In the genomic region with DNA sequence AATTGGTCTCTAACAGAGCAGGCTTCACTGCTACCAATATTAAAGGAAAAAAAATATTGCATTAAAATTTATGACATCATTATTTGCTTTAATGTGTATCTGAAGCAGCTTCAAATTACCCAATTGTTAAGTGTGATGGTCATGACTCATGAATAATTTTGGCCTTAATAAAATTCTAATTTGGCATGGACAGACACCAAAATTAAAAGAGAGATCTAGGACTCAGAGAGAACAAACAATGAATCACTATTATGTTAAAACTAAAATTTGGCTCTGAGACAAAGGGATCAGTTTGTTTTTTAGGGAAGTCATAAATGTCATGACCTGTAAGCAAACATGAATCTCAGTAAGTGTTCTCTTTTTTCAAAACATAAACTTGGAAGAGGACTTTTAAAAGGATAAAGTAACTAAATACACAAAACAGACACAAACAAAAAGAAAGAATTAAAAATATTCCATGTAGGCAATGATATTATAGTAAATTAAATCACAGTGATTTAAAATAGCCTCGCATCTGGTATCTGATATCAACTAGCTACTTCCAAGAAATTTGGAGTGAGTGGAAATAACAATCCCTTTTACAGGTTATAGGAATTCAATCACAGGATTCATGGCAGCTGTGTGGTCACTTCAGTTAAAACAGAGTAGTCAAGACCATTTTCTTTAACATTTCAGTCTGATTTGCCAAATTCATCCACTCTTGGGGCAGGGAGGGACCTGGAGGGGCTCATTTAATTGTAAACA, we compare ENCODE assay signal across 12 cellular contexts. TPM values are rescaled to one million over a fixed set of nuclear protein-coding genes. Genes with fewer than 3 reads are reported as not detected.
DNase-seq lines count a peak whose midpoint lies in the region; ATAC-seq and TF ChIP-seq lines count a peak whose summit lies in the region.
"Had no signal": no experiment of that assay in that cellular context is flagged by ENCODE, and none has a peak within 500 bp of the region (broad histone marks: within the 10 kb centered on the region; RNA-seq: fewer than 3 reads in every experiment).

No MANE protein-coding gene starts in this region.

- H3K4me1 ChIP-seq in HEK293 (ENCODE audit: control insufficient read depth, insufficient read depth, low read length), result peaks cover 9% of the 10 kb centered on the region
- H3K4me1 ChIP-seq in SJSA1 (replicated peaks), result peaks cover 43% of the 10 kb centered on the region
- H3K4me1 ChIP-seq in esophagus squamous epithelium, result peaks cover 0 to 37% (median 10%) of the 10 kb centered on the region in 3 donors
- H3K4me1 ChIP-seq in psoas muscle, result peaks cover 13% of the 10 kb centered on the region
- H3K4me1 ChIP-seq: ascending aorta had no signal

- H3K36me3 Mint-ChIP-seq in activated CD4-positive, alpha-beta memory T cell treated with anti-CD3 and anti-CD28 coated beads for 36 hours, result no peaks in the 10 kb centered on the region
- H3K36me3 Mint-ChIP-seq: CD4-positive, alpha-beta memory T cell; naive thymus-derived CD8-positive, alpha-beta T cell had no signal

- TF ChIP-seq CTCF in HEK293 (tag by site-specific recombination; IDR thresholded peaks at IDR 0.05), result no peak
- no peak for TF ChIP-seq CTCF in esophagus squamous epithelium (IDR thresholded peaks at IDR 0.05)
- no peak for TF ChIP-seq CTCF in psoas muscle (IDR thresholded peaks at IDR 0.05)

- no peaks in the 10 kb centered on the region for H3K27me3 Mint-ChIP-seq in activated CD4-positive, alpha-beta memory T cell treated with anti-CD3 and anti-CD28 coated beads for 36 hours
- H3K27me3 Mint-ChIP-seq: CD4-positive, alpha-beta memory T cell had no signal

- no peaks in the 10 kb centered on the region for H3K9me3 Mint-ChIP-seq in activated CD4-positive, alpha-beta memory T cell treated with anti-CD3 and anti-CD28 coated beads for 36 hours

- H3K36me3 ChIP-seq in HEK293 (ENCODE audit: control insufficient read depth in 2 of 2, insufficient read depth in 1 of 2, low read length in 2 of 2) (no peaks in the 10 kb centered on the region), SJSA1 (no peaks in the 10 kb centered on the region), esophagus squamous epithelium (no peaks in the 10 kb centered on the region), psoas muscle (ENCODE audit: insufficient read depth in 1 of 2, low read depth in 1 of 2) (no peaks in the 10 kb centered on the region)
- H3K36me3 ChIP-seq: ascending aorta had no signal

- CTCF ChIA-PET in HEK293 (lab: Yijun Ruan, JAX), result no interaction called here
- CTCF ChIA-PET in activated CD4-positive, alpha-beta memory T cell treated with anti-CD3 and anti-CD28 coated beads for 36 hours (lab: Charles Lee), result no interaction called here

- H3K4me3 Mint-ChIP-seq in activated CD4-positive, alpha-beta memory T cell treated with anti-CD3 and anti-CD28 coated beads for 36 hours, result no peak overlapping the region
- H3K4me3 Mint-ChIP-seq: CD4-positive, alpha-beta memory T cell; naive thymus-derived CD8-positive, alpha-beta T cell had no signal

- H3K27ac Mint-ChIP-seq in activated CD4-positive, alpha-beta memory T cell treated with anti-CD3 and anti-CD28 coated beads for 36 hours, result no peak overlapping the region
- H3K27ac Mint-ChIP-seq: CD4-positive, alpha-beta memory T cell; naive thymus-derived CD8-positive, alpha-beta T cell had no signal

- ATAC-seq in psoas muscle (peak in 3 of 4 donors; percentile 45 to 61 (median 59)), GM19023 (IDR thresholded peaks at IDR 0.05; ENCODE audit: unreplicated experiment) (no peak)
- ATAC-seq: naive thymus-derived CD8-positive, alpha-beta T cell had no signal

- TF ChIP-seq POLR2A in esophagus squamous epithelium (IDR thresholded peaks at IDR 0.05), result no peak

- DNase-seq in SJSA1 (ENCODE audit: low read depth in 1 of 2, low spot score in 2 of 2) (peak in 1 of 2 experiments; percentile 29), esophagus squamous epithelium (lab: John Stamatoyannopoulos, UW) (no peak), psoas muscle (no peak), T-helper 2 cell (no peak), HuH-7 (ENCODE audit: low spot score) (no peak)
- no peak for DNase-seq in activated CD4-positive, alpha-beta memory T cell treated with anti-CD3 and anti-CD28 coated beads for 36 hours
- DNase-seq: CD4-positive, alpha-beta memory T cell; naive thymus-derived CD8-positive, alpha-beta T cell; NCI-H510A had no signal

- H3K27me3 ChIP-seq in SJSA1 (replicated peaks) (no peaks in the 10 kb centered on the region), esophagus squamous epithelium (no peaks in the 10 kb centered on the region), psoas muscle (ENCODE audit: insufficient read depth in 3 of 3, low read length in 2 of 3) (no peaks in the 10 kb centered on the region)
- H3K27me3 ChIP-seq: ascending aorta had no signal

- POLR2A ChIA-PET in HEK293 (lab: Yijun Ruan, JAX), result no interaction called here
- POLR2A ChIA-PET in activated CD4-positive, alpha-beta memory T cell treated with anti-CD3 and anti-CD28 coated beads for 36 hours (lab: Charles Lee), result no interaction called here

- no peak overlapping the region for H3K4me3 ChIP-seq in HEK293 (ENCODE audit: low read depth, low read length)
- H3K4me3 ChIP-seq in SJSA1, result no peak overlapping the region
- H3K4me3 ChIP-seq in esophagus squamous epithelium, result peak overlapping the region in 1 of 4 donors; percentile 9
- peak overlapping the region; percentile 37 for H3K4me3 ChIP-seq in psoas muscle
- H3K4me3 ChIP-seq: ascending aorta had no signal

- no peaks in the 10 kb centered on the region for H3K4me1 Mint-ChIP-seq in activated CD4-positive, alpha-beta memory T cell treated with anti-CD3 and anti-CD28 coated beads for 36 hours (ENCODE audit: low read depth)
- H3K4me1 Mint-ChIP-seq: CD4-positive, alpha-beta memory T cell; naive thymus-derived CD8-positive, alpha-beta T cell had no signal

- WGBS in esophagus squamous epithelium, 2 donors, result 37 to 39% methylated on average over 1 of the region's 1 CpG
- WGBS in psoas muscle, 3 donors, result 5 to 16% (median 12%) methylated on average over 1 of the region's 1 CpG

- H3K27ac ChIP-seq in HEK293 (ENCODE audit: extremely low read depth, low read depth, low read length), result no peak overlapping the region; the same call in 1 of the 2 replicates
- H3K27ac ChIP-seq in SJSA1, result peak overlapping the region; percentile 15; the same call in 1 of the 2 replicates
- H3K27ac ChIP-seq in esophagus squamous epithelium, result peak overlapping the region in 3 of 4 donors; percentile 53 to 81 (median 69)
- H3K27ac ChIP-seq in psoas muscle, result peak overlapping the region; percentile 85
- H3K27ac ChIP-seq: ascending aorta had no signal

- intact Hi-C loops in esophagus squamous epithelium (cut with DNase I) (no loop called here), psoas muscle (cut with DNase I) (no loop called here)
- intact Hi-C loops in activated CD4-positive, alpha-beta memory T cell treated with anti-CD3 and anti-CD28 coated beads for 36 hours (cut with micrococcal nuclease), result no loop called here

- H3K9me3 ChIP-seq in HEK293 (ENCODE audit: control insufficient read depth, insufficient read depth, low read depth, low read length), result no peaks in the 10 kb centered on the region
- H3K9me3 ChIP-seq in SJSA1 (replicated peaks), result no peaks in the 10 kb centered on the region
- H3K9me3 ChIP-seq in esophagus squamous epithelium, result no peaks in the 10 kb centered on the region
- no peaks in the 10 kb centered on the region for H3K9me3 ChIP-seq in psoas muscle
- H3K9me3 ChIP-seq: ascending aorta had no signal

TF ChIP-seq in HEK293, 187 proteins besides CTCF, POLR2A, EP300 and RAD21 (continues in another document):
- TF ChIP-seq GLIS1 (tag by site-specific recombination; IDR thresholded peaks at IDR 0.05) (no peak), ZNF18 (tag by site-specific recombination; IDR thresholded peaks at IDR 0.05) (no peak), ZSCAN30 (tag by site-specific recombination; IDR thresholded peaks at IDR 0.05) (no peak), BCL6B (tag by site-specific recombination; IDR thresholded peaks at IDR 0.05) (no peak), ATF2 (tag by site-specific recombination; IDR thresholded peaks at IDR 0.05; ENCODE audit: low read depth) (peak; percentile 51; the same call in 1 of the 2 replicates), YY2 (tag by site-specific recombination; IDR thresholded peaks at IDR 0.05) (no peak)

RNA-seq across cellular contexts. Expression of gene VEGFC, which starts 11.6 kb away (rescaled TPM):
- total RNA-seq in SJSA1 (2014; rRNA removed; shearing (Covaris generic)), result 14.3 and 19.0 TPM in 2 replicates
- total RNA-seq in esophagus squamous epithelium (1 to 10 TPM in 3 of 4 donors, under 1 TPM in 1; 0.50 to 3.8 (median 1.7) TPM), psoas muscle (1 to 10 TPM; 3.0 to 7.0 (median 3.8) TPM)
- 1 to 10 TPM; 1.8 to 2.9 (median 2.1) TPM for polyA plus RNA-seq in psoas muscle
- not detected for total RNA-seq in activated CD4-positive, alpha-beta memory T cell treated with anti-CD3 and anti-CD28 coated beads for 36 hours
- total RNA-seq: CD4-positive, alpha-beta memory T cell; naive thymus-derived CD8-positive, alpha-beta T cell had no signal
- polyA plus RNA-seq: CD4-positive, alpha-beta memory T cell; naive thymus-derived CD8-positive, alpha-beta T cell had no signal
